ENCODE assay signal across 9 cellular contexts in genomic region chr5:171773106-171773505, GRCh38. TPM values are rescaled to one million over a fixed set of nuclear protein-coding genes. Genes with fewer than 3 reads are reported as not detected.
"Had no signal": no experiment of that assay in that cellular context is flagged by ENCODE, and none has a peak within 500 bp of the region (broad histone marks: within the 10 kb centered on the region; RNA-seq: fewer than 3 reads in every experiment).

No MANE protein-coding gene starts in this region.

- H3K4me3 Mint-ChIP-seq: GM23338, H9, IgD-negative memory B cell had no signal

- H3K27ac Mint-ChIP-seq: GM23338, H9 had no signal

- H3K27ac ChIP-seq: HL-60 had no signal

- H3K4me1 Mint-ChIP-seq: IgD-negative memory B cell had no signal

- H3K4me2 ChIP-seq: GM23338 had no signal

- H3K4me3 ChIP-seq: GM23338 had no signal

- H2AFZ ChIP-seq: GM23338 had no signal

- DNase-seq: H9, HCEC 1CT, KBM-7 had no signal

RNA-seq across cellular contexts. Expression of gene SMIM23, which starts 12.5 kb away (rescaled TPM):
- total RNA-seq: GM23338, H1, H9, HepG2, HT1080 had no signal
- polyA plus RNA-seq: GM23338, H1, HepG2, IgD-negative memory B cell had no signal
